14 cellular contexts compared by ENCODE assay signal in the genomic region with DNA sequence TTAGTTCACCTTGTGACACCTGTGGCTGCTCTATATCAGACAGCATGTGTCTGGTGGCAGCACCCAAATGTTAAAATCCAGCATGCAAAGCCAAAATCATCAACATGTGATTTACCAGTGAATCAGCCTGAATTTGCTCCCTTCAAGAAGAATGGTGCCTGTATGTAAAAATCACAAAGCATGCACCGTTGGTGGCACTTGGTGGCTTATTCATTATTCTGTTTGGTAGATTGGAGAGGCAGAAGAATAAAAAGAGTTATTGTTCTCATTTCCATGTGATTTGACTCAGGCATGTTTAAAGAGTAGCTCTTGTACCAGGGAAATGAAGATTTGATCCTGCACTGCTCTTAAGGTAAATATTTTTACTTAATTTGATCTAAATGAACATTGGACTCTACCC.
DNase-seq lines count a peak whose midpoint lies in the region; ATAC-seq and TF ChIP-seq lines count a peak whose summit lies in the region.
"Had no signal": no experiment of that assay in that cellular context is flagged by ENCODE, and none has a peak within 500 bp of the region (broad histone marks: within the 10 kb centered on the region; RNA-seq: fewer than 3 reads in every experiment).

No MANE protein-coding gene starts in this region.

- H3K4me1 ChIP-seq in SK-N-SH (ENCODE audit: control insufficient read depth in 1 of 2, insufficient read depth in 2 of 2, low read depth in 1 of 2, low read length in 1 of 2) (peaks cover 0 to 7% of the 10 kb centered on the region in 2 experiments; a peak in 2 of 4 replicates), spleen (no peaks in the 10 kb centered on the region)
- H3K4me1 ChIP-seq: BLaER1 treated with 17β-estradiol and CSF1 and Interleukin-3, amounts not matched to agents 10 nM and 100 nM; HAP-1 had no signal

- H3K9me3 ChIP-seq in SK-N-SH (no peaks in the 10 kb centered on the region), spleen (no peaks in the 10 kb centered on the region)
- H3K9me3 ChIP-seq: BLaER1 treated with 17β-estradiol and CSF1 and Interleukin-3, amounts not matched to agents 10 nM and 100 nM; HAP-1 had no signal

- H2AFZ ChIP-seq in SK-N-SH (ENCODE audit: low read depth): no peak overlapping the region

- H3K27ac ChIP-seq in SK-N-SH (ENCODE audit: low read depth in 2 of 2, low read length in 1 of 2) (no peak overlapping the region), spleen (no peak overlapping the region)
- H3K27ac ChIP-seq: 22Rv1; BLaER1 treated with 17β-estradiol and CSF1 and Interleukin-3, amounts not matched to agents 10 nM and 100 nM; HL-60 had no signal

- no peak for DNase-seq in SK-N-SH
- DNase-seq in NCI-H1048 (lab: John Stamatoyannopoulos, UW): peak; percentile 59
- DNase-seq in SK-MEL-5 (ENCODE audit: low read depth, low spot score): peak; percentile 69
- peak; percentile 68 for DNase-seq in pons (ENCODE audit: low spot score)
- DNase-seq in spleen: no peak
- DNase-seq in GM10266 (ENCODE audit: extremely low spot score): no peak
- DNase-seq: CD8-positive, alpha-beta T cell; COR-L47 had no signal

- CTCF ChIA-PET in SK-N-SH (lab: Yijun Ruan, JAX): no interaction called here

- TF ChIP-seq EP300 in SK-N-SH (IDR thresholded peaks at IDR 0.05; ENCODE audit: borderline replicate concordance in 1 of 2, low read depth in 1 of 2, low read length in 1 of 2): no peak

- in situ Hi-C loops in SK-MEL-5 (cut with HindIII; ENCODE audit: low pct_unique_long_range_greater_than_20kb, low sequenced_read_pairs): no loop called here

- intact Hi-C loops in spleen (cut with DNase I; ENCODE audit: low total_unique reads): no loop called here

- no peaks in the 10 kb centered on the region for H3K79me2 ChIP-seq in SK-N-SH (ENCODE audit: insufficient read depth)

- H3K9ac ChIP-seq in SK-N-SH: no peak overlapping the region
- H3K9ac ChIP-seq: BLaER1 treated with 17β-estradiol and CSF1 and Interleukin-3, amounts not matched to agents 10 nM and 100 nM had no signal

- no peak for TF ChIP-seq POLR2A in spleen (IDR thresholded peaks at IDR 0.05)

- POLR2A ChIA-PET in SK-N-SH (lab: Yijun Ruan, JAX): no interaction called here

- WGBS in SK-N-SH (ENCODE audit: low lambda C conversion rate): 12% methylated on average over 1 of the region's 1 CpG
- 65 to 88% (median 84%) methylated on average over 1 of the region's 1 CpG for WGBS in spleen, 5 donors

- TF ChIP-seq RAD21 in SK-N-SH (IDR thresholded peaks at IDR 0.05; ENCODE audit: low read length): no peak

- no peaks in the 10 kb centered on the region for H3K9me2 ChIP-seq in SK-N-SH

- H4K20me1 ChIP-seq in SK-N-SH (ENCODE audit: insufficient read depth): no peaks in the 10 kb centered on the region
- H4K20me1 ChIP-seq: BLaER1 treated with 17β-estradiol and CSF1 and Interleukin-3, amounts not matched to agents 10 nM and 100 nM had no signal

- H3K36me3 ChIP-seq in SK-N-SH (replicated peaks in 1 of 2; ENCODE audit: control insufficient read depth in 1 of 2, insufficient read depth in 2 of 2, low read length in 1 of 2) (no peaks in the 10 kb centered on the region), spleen (no peaks in the 10 kb centered on the region)
- H3K36me3 ChIP-seq: BLaER1 treated with 17β-estradiol and CSF1 and Interleukin-3, amounts not matched to agents 10 nM and 100 nM; HAP-1 had no signal

- H3K27me3 ChIP-seq in SK-N-SH (ENCODE audit: insufficient read depth) (no peaks in the 10 kb centered on the region), spleen (replicated peaks in 1 of 7) (no peaks in the 10 kb centered on the region)
- H3K27me3 ChIP-seq: BLaER1 treated with 17β-estradiol and CSF1 and Interleukin-3, amounts not matched to agents 10 nM and 100 nM had no signal

- TF ChIP-seq CTCF in SK-N-SH (IDR thresholded peaks at IDR 0.05): no peak
- TF ChIP-seq CTCF in spleen (IDR thresholded peaks at IDR 0.05 in 8 of 11, conservative IDR thresholded peaks at IDR 0.05 in 3 of 11): no peak
- TF ChIP-seq CTCF in GM10266 (IDR thresholded peaks at IDR 0.05; ENCODE audit: control insufficient read depth, insufficient read depth, low read depth, missing control alignments): no peak

- no peaks in the 10 kb centered on the region for H3F3A ChIP-seq in SK-N-SH (replicated peaks; ENCODE audit: insufficient read depth)

- H3K4me3 ChIP-seq in SK-N-SH (ENCODE audit: low read depth in 2 of 2, low read length in 1 of 2) (no peak overlapping the region), spleen (no peak overlapping the region)
- H3K4me3 ChIP-seq: BLaER1 treated with 17β-estradiol and CSF1 and Interleukin-3, amounts not matched to agents 10 nM and 100 nM; HAP-1 had no signal

- no peak overlapping the region for H3K4me2 ChIP-seq in SK-N-SH
- H3K4me2 ChIP-seq: BLaER1 treated with 17β-estradiol and CSF1 and Interleukin-3, amounts not matched to agents 10 nM and 100 nM had no signal

- ATAC-seq in SK-N-SH treated with all-trans-retinoic acid at 6 μM for 48 hours: no peak
- no peak for ATAC-seq in GM18520 (IDR thresholded peaks at IDR 0.05; ENCODE audit: unreplicated experiment)
- ATAC-seq: CD8-positive, alpha-beta T cell had no signal

TF ChIP-seq in SK-N-SH treated with all-trans-retinoic acid at 6 μM for 48 hours, 23 proteins besides CTCF, POLR2A, EP300 and RAD21:
- no peak for TF ChIP-seq ZNF565 (CRISPR knock-in tag; conservative IDR thresholded peaks at IDR 0.05; ENCODE audit: low read depth)
- 0 out of 2 replicates have a peak, but pooled peaks have one; percentile 14 for TF ChIP-seq BACH2 (CRISPR knock-in tag; IDR thresholded peaks at IDR 0.05; ENCODE audit: borderline replicate concordance)

TF ChIP-seq in SK-N-SH, 30 proteins besides CTCF, POLR2A, EP300 and RAD21:
- TF ChIP-seq ELF1 (IDR thresholded peaks at IDR 0.05) (no peak), YY1 (IDR thresholded peaks at IDR 0.05; ENCODE audit: low read depth) (no peak), CHD2 (IDR thresholded peaks at IDR 0.05; ENCODE audit: low read length, partially characterized antibody) (no peak), NFIC (IDR thresholded peaks at IDR 0.05; ENCODE audit: borderline replicate concordance) (no peak), TEAD4 (IDR thresholded peaks at IDR 0.05; ENCODE audit: borderline replicate concordance, insufficient read depth) (no peak), GATA2 (CRISPR knock-in tag; IDR thresholded peaks at IDR 0.05) (no peak), TCF12 (IDR thresholded peaks at IDR 0.05) (no peak)
- TF ChIP-seq, protein P1, sequence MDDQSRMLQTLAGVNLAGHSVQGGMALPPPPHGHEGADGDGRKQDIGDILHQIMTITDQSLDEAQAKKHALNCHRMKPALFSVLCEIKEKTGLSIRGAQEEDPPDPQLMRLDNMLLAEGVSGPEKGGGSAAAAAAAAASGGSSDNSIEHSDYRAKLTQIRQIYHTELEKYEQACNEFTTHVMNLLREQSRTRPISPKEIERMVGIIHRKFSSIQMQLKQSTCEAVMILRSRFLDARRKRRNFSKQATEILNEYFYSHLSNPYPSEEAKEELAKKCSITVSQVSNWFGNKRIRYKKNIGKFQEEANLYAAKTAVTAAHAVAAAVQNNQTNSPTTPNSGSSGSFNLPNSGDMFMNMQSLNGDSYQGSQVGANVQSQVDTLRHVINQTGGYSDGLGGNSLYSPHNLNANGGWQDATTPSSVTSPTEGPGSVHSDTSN (IDR thresholded peaks at IDR 0.05): no peak
TF ChIP-seq in SK-N-SH: peak in this region for 0.

Comparison
In these comparisons a context has a peak if more than half of its experiments do, and no peak if none do; other contexts are left out.
1. DNase-seq: peak in NCI-H1048 (single experiment), SK-MEL-5 (single experiment) and pons (single experiment); none in SK-N-SH (single experiment), spleen (single experiment) and GM10266 (single experiment).